ENCODE assay signal across 20 cellular contexts in the genomic region with DNA sequence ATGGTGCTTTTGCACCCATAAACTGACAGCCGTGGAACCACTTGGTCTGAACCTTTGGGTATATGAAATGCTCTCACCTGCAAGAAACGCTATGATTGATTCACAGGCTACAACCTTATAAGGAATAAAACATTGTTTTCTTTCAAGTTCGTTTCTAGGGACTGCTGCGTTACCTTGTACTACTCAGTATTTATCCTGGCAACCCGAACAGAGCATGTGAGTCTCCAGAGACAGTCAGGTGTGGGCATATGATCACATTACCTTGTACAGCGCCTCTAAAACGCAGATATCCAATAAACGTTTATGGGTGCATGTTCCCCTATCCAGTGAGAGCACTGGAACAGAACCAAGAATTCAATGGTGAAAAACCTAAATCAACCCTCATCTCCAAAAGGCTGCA. TPM values are rescaled to one million over a fixed set of nuclear protein-coding genes. Genes with fewer than 3 reads are reported as not detected.
DNase-seq lines count a peak whose midpoint lies in the region; ATAC-seq and TF ChIP-seq lines count a peak whose summit lies in the region.
"Had no signal": no experiment of that assay in that cellular context is flagged by ENCODE, and none has a peak within 500 bp of the region (broad histone marks: within the 10 kb centered on the region; RNA-seq: fewer than 3 reads in every experiment).

No MANE protein-coding gene starts in this region.

- H3K4me3 ChIP-seq in brain microvascular endothelial cell (ENCODE audit: low read depth, low read length) (peak overlapping the region; percentile 88), lung (peak overlapping the region; percentile 7), upper lobe of left lung (peak overlapping the region in 3 of 4 donors; percentile 43 to 55 (median 55))

- TF ChIP-seq CTCF in brain microvascular endothelial cell (IDR thresholded peaks at IDR 0.05; ENCODE audit: low read depth, low read length, missing control alignments), result no peak
- no peak for TF ChIP-seq CTCF in lung (IDR thresholded peaks at IDR 0.05; ENCODE audit: control extremely low read depth, extremely low read depth)
- no peak for TF ChIP-seq CTCF in upper lobe of left lung (IDR thresholded peaks at IDR 0.05)

- H3K9me3 ChIP-seq in lung (ENCODE audit: control insufficient read depth in 2 of 2, insufficient read depth in 1 of 2, low read length in 1 of 2), result peaks cover 0 to 2% of the 10 kb centered on the region in 2 donors
- no peaks in the 10 kb centered on the region for H3K9me3 ChIP-seq in upper lobe of left lung
- H3K9me3 ChIP-seq: Peyer's patch, tibial nerve had no signal

- WGBS in lung, 2 donors, result 56 to 63% methylated on average over 8 of the region's 8 CpGs
- WGBS in upper lobe of left lung, 2 donors, result 51 to 62% methylated on average over 8 of the region's 8 CpGs

- ATAC-seq in lung (ENCODE audit: insufficient read depth, low FRiP score), result no peak
- no peak for ATAC-seq in upper lobe of left lung (ENCODE audit: low FRiP score in 2 of 2)
- no peak for ATAC-seq in HG03135 (IDR thresholded peaks at IDR 0.05; ENCODE audit: unreplicated experiment)
- ATAC-seq: activated T-cell treated with anti-CD3 and anti-CD28 coated beads, Interleukin-2, amount 50 U/mL, for 4 hours; CD8-positive, alpha-beta T cell had no signal

- H3K27ac ChIP-seq in brain microvascular endothelial cell (no peak overlapping the region), lung (ENCODE audit: low read depth in 1 of 2, low read length in 1 of 2) (peak overlapping the region in 1 of 2 donors; percentile 51), upper lobe of left lung (peak overlapping the region; percentile 69 to 82 (median 79))
- H3K27ac ChIP-seq: parathyroid adenoma, tibial nerve had no signal

- TF ChIP-seq EP300 in upper lobe of left lung (IDR thresholded peaks at IDR 0.05), result no peak

- DNase-seq in NCI-H748 (lab: John Stamatoyannopoulos, UW; ENCODE audit: unreplicated experiment) (peak; percentile 36), NCI-H748 treated with DMSO at 0.1 percent for 48 hours (lab: John Stamatoyannopoulos, UW) (no peak), brain microvascular endothelial cell (no peak), lung (ENCODE audit: low spot score) (no peak), upper lobe of left lung (no peak), OCI-M2 (lab: John Stamatoyannopoulos, UW; ENCODE audit: unreplicated experiment) (no peak)
- DNase-seq in activated effector memory CD4-positive, alpha-beta T cell treated with Interleukin-2 at 50 U/mL for 16 hours, result no peak
- DNase-seq: activated naive CD8-positive, alpha-beta T cell treated with anti-CD3 and anti-CD28 coated beads, Interleukin-2, amount 10 ng/mL, durations not matched to agents 7 days and 5 days; activated T-cell treated with anti-CD3 and anti-CD28 coated beads, Interleukin-2, amount 50 U/mL, for 4 hours; CD8-positive, alpha-beta T cell; central memory CD4-positive, alpha-beta T cell; midbrain; NCI-H2029 treated with DMSO at 0.1 percent for 48 hours; NCI-H774; stimulated activated CD4-positive, alpha-beta T cell treated with anti-CD3 and anti-CD28 coated beads, Interleukin-12 subunit alpha, Interleukin-12 subunit beta, amount 100 ng/mL, for 4 hours; stimulated activated naive CD4-positive, alpha-beta T cell had no signal

- H3K4me1 ChIP-seq in lung (ENCODE audit: control insufficient read depth in 2 of 2, insufficient read depth in 2 of 2, low read length in 2 of 2), result peaks cover 0 to 6% of the 10 kb centered on the region in 2 donors
- H3K4me1 ChIP-seq in upper lobe of left lung, result peaks cover 0 to 23% (median 13%) of the 10 kb centered on the region in 4 donors
- H3K4me1 ChIP-seq: parathyroid adenoma had no signal

- no peak for TF ChIP-seq POLR2A in upper lobe of left lung (IDR thresholded peaks at IDR 0.05)

- H3K36me3 ChIP-seq in brain microvascular endothelial cell (replicated peaks) (no peaks in the 10 kb centered on the region), lung (ENCODE audit: control insufficient read depth in 2 of 2, insufficient read depth in 2 of 2, low read length in 2 of 2) (no peaks in the 10 kb centered on the region), upper lobe of left lung (no peaks in the 10 kb centered on the region)
- H3K36me3 ChIP-seq: Peyer's patch, tibial nerve had no signal

- H3K27me3 ChIP-seq in brain microvascular endothelial cell (replicated peaks) (no peaks in the 10 kb centered on the region), lung (ENCODE audit: control insufficient read depth, insufficient read depth) (peaks cover 5% of the 10 kb centered on the region), upper lobe of left lung (peaks cover 0 to 15% (median 7%) of the 10 kb centered on the region in 4 donors)
- H3K27me3 ChIP-seq: Peyer's patch had no signal

- in situ Hi-C loops in brain microvascular endothelial cell (cut with HindIII; ENCODE audit: low pct_ligation_motif_present, low sequenced_read_pairs), result no loop called here

RNA-seq across cellular contexts. Expression of a gene that starts 1.7 kb away (rescaled TPM):
- total RNA-seq in lung (10 to 100 TPM; 35.1 to 59.0 TPM), upper lobe of left lung (10 to 100 TPM in 4 of 6 donors, 1 to 10 TPM in 2; 8.7 to 23.6 (median 12.3) TPM)
- polyA plus RNA-seq in lung, result 1 to 10 TPM; 3.4 to 8.8 TPM
- total RNA-seq: activated naive CD8-positive, alpha-beta T cell treated with anti-CD3 and anti-CD28 coated beads, Interleukin-2, amount 10 ng/mL, durations not matched to agents 7 days and 5 days; CD8-positive, alpha-beta T cell had no signal

Comparison
In these comparisons a context has a peak if more than half of its experiments do, and no peak if none do; other contexts are left out.
1. H3K4me3 ChIP-seq: peak in every context shown above with its lines; median percentile 88 in brain microvascular endothelial cell; 55 in upper lobe of left lung; 7 in lung.